ENCODE assay signal across 8 cellular contexts in the genomic region with DNA sequence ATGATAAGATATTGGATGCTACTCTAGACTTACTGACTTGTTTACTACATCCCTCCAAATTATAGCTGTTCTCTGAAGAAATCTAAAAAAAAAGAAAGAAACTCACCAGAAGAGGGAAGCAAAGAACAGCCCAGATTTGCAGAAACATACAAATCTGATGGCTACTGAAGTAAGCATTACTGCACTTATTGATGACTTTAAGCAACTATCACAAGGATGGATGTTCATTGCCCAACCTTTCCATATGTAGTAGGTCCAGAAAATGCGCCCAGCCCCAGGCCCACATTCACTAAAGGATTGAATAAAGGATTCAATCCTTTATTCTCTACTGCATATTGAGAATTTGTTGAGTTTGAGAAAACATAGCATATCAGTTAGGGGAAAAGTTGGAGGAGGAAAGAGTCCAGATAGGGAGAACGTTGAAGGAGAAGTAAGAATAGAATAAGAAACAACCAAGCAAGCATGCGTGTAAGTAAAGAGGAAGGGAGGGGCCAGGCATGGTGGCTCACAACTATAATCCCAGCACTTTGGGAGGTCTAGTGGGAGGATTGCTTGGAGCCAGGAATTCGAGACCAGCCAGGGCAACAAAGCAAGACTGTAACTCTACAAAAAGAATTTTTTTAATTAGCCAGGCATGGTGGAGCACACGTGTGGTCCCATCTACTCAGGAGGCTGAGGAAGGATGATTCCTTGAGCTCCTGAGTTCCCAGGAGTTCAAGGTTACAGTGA. TPM values are rescaled to one million over a fixed set of nuclear protein-coding genes. Genes with fewer than 3 reads are reported as not detected.
A peak's percentile ranks its signal among the peaks of the same experiment; 100 is the strongest.
DNase-seq lines count a peak whose midpoint lies in the region; ATAC-seq and TF ChIP-seq lines count a peak whose summit lies in the region.

No MANE protein-coding gene starts in this region.

- H3K4me1 ChIP-seq in OCI-LY3 (ENCODE audit: low read length): peaks cover 46% of the 10 kb centered on the region
- no peaks in the 10 kb centered on the region for H3K4me1 ChIP-seq in neural progenitor cell

- ATAC-seq in GM18499 (IDR thresholded peaks at IDR 0.05; ENCODE audit: insufficient read depth, unreplicated experiment) (peak; percentile 39), HG02884 (IDR thresholded peaks at IDR 0.05; ENCODE audit: unreplicated experiment) (peak; percentile 69)

- no peaks in the 10 kb centered on the region for H3K27me3 ChIP-seq in OCI-LY3 (ENCODE audit: low read depth, low read length)
- no peaks in the 10 kb centered on the region for H3K27me3 ChIP-seq in neural progenitor cell

- H3K4me3 Mint-ChIP-seq in neural progenitor cell: no peak overlapping the region

- H3K36me3 Mint-ChIP-seq in neural progenitor cell: no peaks in the 10 kb centered on the region

- no peaks in the 10 kb centered on the region for H3F3A ChIP-seq in neural progenitor cell (ENCODE audit: low read depth)

- H2AFZ ChIP-seq in OCI-LY3 (ENCODE audit: low read depth, low read length) (0 out of 2 replicates have a peak overlapping the region, but pooled peaks have one; percentile 34), neural progenitor cell (replicated peaks) (no peak overlapping the region)

- H3K4me3 ChIP-seq in AG10803 (ENCODE audit: low read length) (no peak overlapping the region), OCI-LY3 (ENCODE audit: low read length) (no peak overlapping the region), neural progenitor cell (no peak overlapping the region)

- no peaks in the 10 kb centered on the region for H4K20me1 ChIP-seq in OCI-LY3 (ENCODE audit: insufficient read depth, low read length)
- H4K20me1 ChIP-seq in neural progenitor cell (ENCODE audit: low read depth): no peaks in the 10 kb centered on the region

- peaks cover 2% of the 10 kb centered on the region for H3K9me3 Mint-ChIP-seq in neural progenitor cell

- no peaks in the 10 kb centered on the region for H3K4me1 Mint-ChIP-seq in neural progenitor cell

- H3K27me3 Mint-ChIP-seq in neural progenitor cell (ENCODE audit: insufficient read depth, low read depth): no peaks in the 10 kb centered on the region

- no peaks in the 10 kb centered on the region for H3K79me2 ChIP-seq in OCI-LY3 (ENCODE audit: low read length)
- no peaks in the 10 kb centered on the region for H3K79me2 ChIP-seq in neural progenitor cell (ENCODE audit: low read depth)

- H3K4me2 ChIP-seq in OCI-LY3 (ENCODE audit: low read length) (peak overlapping the region; percentile 34), neural progenitor cell (no peak overlapping the region)

- H3K9me3 ChIP-seq in OCI-LY3 (ENCODE audit: insufficient read depth, low read length): no peaks in the 10 kb centered on the region
- H3K9me3 ChIP-seq in neural progenitor cell (ENCODE audit: low read depth): no peaks in the 10 kb centered on the region

- H3K9ac ChIP-seq in OCI-LY3 (ENCODE audit: low read length) (no peak overlapping the region), neural progenitor cell (no peak overlapping the region)

- TF ChIP-seq CTCF in AG10803 (conservative IDR thresholded peaks at IDR 0.05; ENCODE audit: low read length) (peak; percentile 65), OCI-LY3 (IDR thresholded peaks at IDR 0.05; ENCODE audit: low read depth, low read length) (peak; percentile 65), neural progenitor cell (IDR thresholded peaks at IDR 0.05) (peak; percentile 58)

- DNase-seq in AG10803 (ENCODE audit: low read depth) (peak; percentile 57), dermis microvascular lymphatic vessel endothelial cell (ENCODE audit: low read depth in 2 of 2) (peak; percentile 6 to 39), neural progenitor cell (ENCODE audit: low spot score) (peak; percentile 32), occipital lobe (lab: John Stamatoyannopoulos, UW) (no peak), SHP77 (lab: John Stamatoyannopoulos, UW) (no peak)

- H3K36me3 ChIP-seq in OCI-LY3 (replicated peaks; ENCODE audit: low read depth, low read length): no peaks in the 10 kb centered on the region
- H3K36me3 ChIP-seq in neural progenitor cell: no peaks in the 10 kb centered on the region

- H3K27ac Mint-ChIP-seq in neural progenitor cell: no peak overlapping the region

- H3K27ac ChIP-seq in OCI-LY3 (ENCODE audit: low read length): peak overlapping the region; percentile 21; the same call in 1 of the 2 replicates
- H3K27ac ChIP-seq in neural progenitor cell: no peak overlapping the region

RNA-seq across cellular contexts. Expression of a gene that starts 33.8 kb away (rescaled TPM):
- total RNA-seq in dermis microvascular lymphatic vessel endothelial cell: 1.8 and 3.8 TPM in 2 replicates
- 7.2 and 10.4 TPM in 2 replicates for total RNA-seq in neural progenitor cell (ENCODE audit: low replicate concordance)
- total RNA-seq in occipital lobe: 13.9 TPM

RNA-seq across cellular contexts. Expression of a gene that starts 48.7 kb away (rescaled TPM):
- total RNA-seq in dermis microvascular lymphatic vessel endothelial cell: 17.7 and 18.1 TPM in 2 replicates
- 18.6 and 45.5 TPM in 2 replicates for total RNA-seq in neural progenitor cell (ENCODE audit: low replicate concordance)
- 120 TPM for total RNA-seq in occipital lobe

Comparison
In these comparisons a context has a peak if more than half of its experiments do, and no peak if none do; other contexts are left out.
1. DNase-seq: peak in AG10803 (single experiment), dermis microvascular lymphatic vessel endothelial cell (2 of 2) and neural progenitor cell (single experiment); none in occipital lobe (single experiment) and SHP77 (0 of 2).
2. Peak in every context shown above with its lines, with median percentiles within 50 percentile points of each other: CTCF ChIP-seq.